In the genomic region with DNA sequence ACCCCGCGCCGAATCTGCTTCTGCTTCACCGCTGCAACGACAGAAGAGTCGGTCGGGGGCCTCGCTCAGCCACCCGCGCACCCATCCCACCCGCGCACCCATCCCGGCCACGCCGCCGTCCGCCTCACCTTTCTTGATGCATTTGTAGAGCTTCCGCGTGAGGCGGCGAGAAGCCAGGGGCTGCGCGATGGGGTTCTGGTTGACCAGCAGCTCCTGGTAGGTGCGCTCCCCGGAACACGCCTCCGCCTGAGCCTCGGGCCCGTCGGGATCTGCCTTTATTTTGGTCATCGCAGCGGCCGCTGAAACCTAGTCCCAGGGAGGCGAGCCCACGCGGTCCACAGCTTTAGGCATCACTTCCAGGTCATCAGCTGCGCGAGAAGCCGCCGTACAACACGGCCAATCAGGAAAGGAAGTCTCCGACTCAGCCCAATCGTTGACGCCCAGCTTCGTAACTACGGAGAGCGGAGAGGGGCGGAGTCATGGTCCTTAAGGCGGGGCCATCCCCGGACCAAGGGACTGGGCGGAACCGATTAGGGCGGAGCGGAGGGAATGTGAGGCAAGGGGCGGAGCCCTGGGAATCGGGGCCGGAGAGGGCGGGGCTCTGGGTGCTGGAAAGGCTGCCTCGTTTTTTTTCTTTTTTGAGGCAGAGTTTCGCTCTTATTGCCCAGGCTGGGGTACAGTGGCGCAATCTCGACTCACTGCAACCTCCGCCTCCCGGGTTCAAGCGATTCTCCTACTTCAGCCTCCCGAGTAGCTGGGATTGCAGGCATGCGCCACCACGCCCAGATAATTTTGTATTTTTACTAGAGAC, we compare ENCODE assay signal across 1 cellular context.
TF ChIP-seq lines count a peak whose summit lies in the region.

Gene NHP2, minus strand, starts transcription at position 356 of the 811 bp plus-strand sequence. Its CDS starts 68 bp downstream, at position 288.

TF ChIP-seq in K562, 482 proteins besides CTCF, POLR2A, EP300 and RAD21 (continued from another document and continues in another):
- TF ChIP-seq IRF9 (tag; IDR thresholded peaks at IDR 0.05) (no peak), NONO (IDR thresholded peaks at IDR 0.05; ENCODE audit: low read depth in 2 of 2, low read length in 1 of 2) (no peak), CBFA2T2 (conservative IDR thresholded peaks at IDR 0.05) (no peak), ZNF431 (CRISPR knock-in tag; IDR thresholded peaks at IDR 0.05) (no peak), ZNF79 (CRISPR knock-in tag; IDR thresholded peaks at IDR 0.05; ENCODE audit: low read depth) (no peak), SAFB2 (IDR thresholded peaks at IDR 0.05; ENCODE audit: borderline replicate concordance, low read depth, low read length, severe bottlenecking) (no peak), MAFG (tag; conservative IDR thresholded peaks at IDR 0.05) (no peak), YBX1 (IDR thresholded peaks at IDR 0.05) (no peak), CREB3 (tag; conservative IDR thresholded peaks at IDR 0.05; ENCODE audit: low read depth) (no peak), HDAC2 (IDR thresholded peaks at IDR 0.05) (peak; percentile 93), JUNB (CRISPR knock-in tag; conservative IDR thresholded peaks at IDR 0.05) (no peak), U2AF1 (optimal IDR thresholded peaks at IDR 0.05; ENCODE audit: low read depth, low read length) (no peak), CBFB (CRISPR knock-in tag; IDR thresholded peaks at IDR 0.05) (no peak), E2F3 (CRISPR knock-in tag; IDR thresholded peaks at IDR 0.05) (no peak), ZNF316 (IDR thresholded peaks at IDR 0.05) (no peak), TAF7 (tag; IDR thresholded peaks at IDR 0.05) (no peak), ZNF143 (CRISPR knock-in tag; IDR thresholded peaks at IDR 0.05) (no peak), DDX20 (tag; IDR thresholded peaks at IDR 0.05; ENCODE audit: low read depth) (no peak), RERE (CRISPR knock-in tag; IDR thresholded peaks at IDR 0.05; ENCODE audit: borderline replicate concordance) (no peak), ZNF140 (CRISPR knock-in tag; IDR thresholded peaks at IDR 0.05) (no peak), SREBF2 (CRISPR knock-in tag; IDR thresholded peaks at IDR 0.05) (no peak), MAZ (CRISPR knock-in tag; conservative IDR thresholded peaks at IDR 0.05 in 1 of 2, IDR thresholded peaks at IDR 0.05 in 1 of 2) (peak in 1 of 2 experiments; percentile 86; a peak in 2 of 4 replicates), MAFF (IDR thresholded peaks at IDR 0.05; ENCODE audit: low read length) (no peak), ARID1B (IDR thresholded peaks at IDR 0.05) (no peak), STAT5B (CRISPR knock-in tag; IDR thresholded peaks at IDR 0.05) (no peak), ZBED1 (IDR thresholded peaks at IDR 0.05) (no peak), NR2F6 (CRISPR knock-in tag; IDR thresholded peaks at IDR 0.05) (no peak), RBBP5 (IDR thresholded peaks at IDR 0.05; ENCODE audit: borderline replicate concordance, insufficient read depth, low read length, poor library complexity, severe bottlenecking) (peak; percentile 82), NR1H2 (CRISPR knock-in tag; IDR thresholded peaks at IDR 0.05) (peak; percentile 54; the same call in 1 of the 2 replicates)
- TF ChIP-seq, protein P1, sequence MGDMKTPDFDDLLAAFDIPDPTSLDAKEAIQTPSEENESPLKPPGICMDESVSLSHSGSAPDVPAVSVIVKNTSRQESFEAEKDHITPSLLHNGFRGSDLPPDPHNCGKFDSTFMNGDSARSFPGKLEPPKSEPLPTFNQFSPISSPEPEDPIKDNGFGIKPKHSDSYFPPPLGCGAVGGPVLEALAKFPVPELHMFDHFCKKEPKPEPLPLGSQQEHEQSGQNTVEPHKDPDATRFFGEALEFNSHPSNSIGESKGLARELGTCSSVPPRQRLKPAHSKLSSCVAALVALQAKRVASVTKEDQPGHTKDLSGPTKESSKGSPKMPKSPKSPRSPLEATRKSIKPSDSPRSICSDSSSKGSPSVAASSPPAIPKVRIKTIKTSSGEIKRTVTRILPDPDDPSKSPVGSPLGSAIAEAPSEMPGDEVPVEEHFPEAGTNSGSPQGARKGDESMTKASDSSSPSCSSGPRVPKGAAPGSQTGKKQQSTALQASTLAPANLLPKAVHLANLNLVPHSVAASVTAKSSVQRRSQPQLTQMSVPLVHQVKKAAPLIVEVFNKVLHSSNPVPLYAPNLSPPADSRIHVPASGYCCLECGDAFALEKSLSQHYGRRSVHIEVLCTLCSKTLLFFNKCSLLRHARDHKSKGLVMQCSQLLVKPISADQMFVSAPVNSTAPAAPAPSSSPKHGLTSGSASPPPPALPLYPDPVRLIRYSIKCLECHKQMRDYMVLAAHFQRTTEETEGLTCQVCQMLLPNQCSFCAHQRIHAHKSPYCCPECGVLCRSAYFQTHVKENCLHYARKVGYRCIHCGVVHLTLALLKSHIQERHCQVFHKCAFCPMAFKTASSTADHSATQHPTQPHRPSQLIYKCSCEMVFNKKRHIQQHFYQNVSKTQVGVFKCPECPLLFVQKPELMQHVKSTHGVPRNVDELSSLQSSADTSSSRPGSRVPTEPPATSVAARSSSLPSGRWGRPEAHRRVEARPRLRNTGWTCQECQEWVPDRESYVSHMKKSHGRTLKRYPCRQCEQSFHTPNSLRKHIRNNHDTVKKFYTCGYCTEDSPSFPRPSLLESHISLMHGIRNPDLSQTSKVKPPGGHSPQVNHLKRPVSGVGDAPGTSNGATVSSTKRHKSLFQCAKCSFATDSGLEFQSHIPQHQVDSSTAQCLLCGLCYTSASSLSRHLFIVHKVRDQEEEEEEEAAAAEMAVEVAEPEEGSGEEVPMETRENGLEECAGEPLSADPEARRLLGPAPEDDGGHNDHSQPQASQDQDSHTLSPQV (IDR thresholded peaks at IDR 0.05), result no peak
- TF ChIP-seq, protein P2, sequence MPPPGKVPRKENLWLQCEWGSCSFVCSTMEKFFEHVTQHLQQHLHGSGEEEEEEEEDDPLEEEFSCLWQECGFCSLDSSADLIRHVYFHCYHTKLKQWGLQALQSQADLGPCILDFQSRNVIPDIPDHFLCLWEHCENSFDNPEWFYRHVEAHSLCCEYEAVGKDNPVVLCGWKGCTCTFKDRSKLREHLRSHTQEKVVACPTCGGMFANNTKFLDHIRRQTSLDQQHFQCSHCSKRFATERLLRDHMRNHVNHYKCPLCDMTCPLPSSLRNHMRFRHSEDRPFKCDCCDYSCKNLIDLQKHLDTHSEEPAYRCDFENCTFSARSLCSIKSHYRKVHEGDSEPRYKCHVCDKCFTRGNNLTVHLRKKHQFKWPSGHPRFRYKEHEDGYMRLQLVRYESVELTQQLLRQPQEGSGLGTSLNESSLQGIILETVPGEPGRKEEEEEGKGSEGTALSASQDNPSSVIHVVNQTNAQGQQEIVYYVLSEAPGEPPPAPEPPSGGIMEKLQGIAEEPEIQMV (tag; conservative IDR thresholded peaks at IDR 0.05; ENCODE audit: low read depth), result no peak
- TF ChIP-seq, protein P3, sequence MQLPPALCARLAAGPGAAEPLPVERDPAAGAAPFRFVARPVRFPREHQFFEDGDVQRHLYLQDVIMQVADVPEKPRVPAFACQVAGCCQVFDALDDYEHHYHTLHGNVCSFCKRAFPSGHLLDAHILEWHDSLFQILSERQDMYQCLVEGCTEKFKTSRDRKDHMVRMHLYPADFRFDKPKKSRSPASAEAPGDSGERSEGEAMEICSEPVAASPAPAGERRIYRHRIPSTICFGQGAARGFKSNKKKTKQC (CRISPR knock-in tag; IDR thresholded peaks at IDR 0.05), result no peak
- TF ChIP-seq, protein P4, sequence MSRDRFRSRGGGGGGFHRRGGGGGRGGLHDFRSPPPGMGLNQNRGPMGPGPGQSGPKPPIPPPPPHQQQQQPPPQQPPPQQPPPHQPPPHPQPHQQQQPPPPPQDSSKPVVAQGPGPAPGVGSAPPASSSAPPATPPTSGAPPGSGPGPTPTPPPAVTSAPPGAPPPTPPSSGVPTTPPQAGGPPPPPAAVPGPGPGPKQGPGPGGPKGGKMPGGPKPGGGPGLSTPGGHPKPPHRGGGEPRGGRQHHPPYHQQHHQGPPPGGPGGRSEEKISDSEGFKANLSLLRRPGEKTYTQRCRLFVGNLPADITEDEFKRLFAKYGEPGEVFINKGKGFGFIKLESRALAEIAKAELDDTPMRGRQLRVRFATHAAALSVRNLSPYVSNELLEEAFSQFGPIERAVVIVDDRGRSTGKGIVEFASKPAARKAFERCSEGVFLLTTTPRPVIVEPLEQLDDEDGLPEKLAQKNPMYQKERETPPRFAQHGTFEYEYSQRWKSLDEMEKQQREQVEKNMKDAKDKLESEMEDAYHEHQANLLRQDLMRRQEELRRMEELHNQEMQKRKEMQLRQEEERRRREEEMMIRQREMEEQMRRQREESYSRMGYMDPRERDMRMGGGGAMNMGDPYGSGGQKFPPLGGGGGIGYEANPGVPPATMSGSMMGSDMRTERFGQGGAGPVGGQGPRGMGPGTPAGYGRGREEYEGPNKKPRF (IDR thresholded peaks at IDR 0.05; ENCODE audit: low read depth, low read length), result no peak
- TF ChIP-seq, protein P5, sequence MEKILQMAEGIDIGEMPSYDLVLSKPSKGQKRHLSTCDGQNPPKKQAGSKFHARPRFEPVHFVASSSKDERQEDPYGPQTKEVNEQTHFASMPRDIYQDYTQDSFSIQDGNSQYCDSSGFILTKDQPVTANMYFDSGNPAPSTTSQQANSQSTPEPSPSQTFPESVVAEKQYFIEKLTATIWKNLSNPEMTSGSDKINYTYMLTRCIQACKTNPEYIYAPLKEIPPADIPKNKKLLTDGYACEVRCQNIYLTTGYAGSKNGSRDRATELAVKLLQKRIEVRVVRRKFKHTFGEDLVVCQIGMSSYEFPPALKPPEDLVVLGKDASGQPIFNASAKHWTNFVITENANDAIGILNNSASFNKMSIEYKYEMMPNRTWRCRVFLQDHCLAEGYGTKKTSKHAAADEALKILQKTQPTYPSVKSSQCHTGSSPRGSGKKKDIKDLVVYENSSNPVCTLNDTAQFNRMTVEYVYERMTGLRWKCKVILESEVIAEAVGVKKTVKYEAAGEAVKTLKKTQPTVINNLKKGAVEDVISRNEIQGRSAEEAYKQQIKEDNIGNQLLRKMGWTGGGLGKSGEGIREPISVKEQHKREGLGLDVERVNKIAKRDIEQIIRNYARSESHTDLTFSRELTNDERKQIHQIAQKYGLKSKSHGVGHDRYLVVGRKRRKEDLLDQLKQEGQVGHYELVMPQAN (IDR thresholded peaks at IDR 0.05; ENCODE audit: borderline replicate concordance), result peak; percentile 96
- TF ChIP-seq, protein P6, sequence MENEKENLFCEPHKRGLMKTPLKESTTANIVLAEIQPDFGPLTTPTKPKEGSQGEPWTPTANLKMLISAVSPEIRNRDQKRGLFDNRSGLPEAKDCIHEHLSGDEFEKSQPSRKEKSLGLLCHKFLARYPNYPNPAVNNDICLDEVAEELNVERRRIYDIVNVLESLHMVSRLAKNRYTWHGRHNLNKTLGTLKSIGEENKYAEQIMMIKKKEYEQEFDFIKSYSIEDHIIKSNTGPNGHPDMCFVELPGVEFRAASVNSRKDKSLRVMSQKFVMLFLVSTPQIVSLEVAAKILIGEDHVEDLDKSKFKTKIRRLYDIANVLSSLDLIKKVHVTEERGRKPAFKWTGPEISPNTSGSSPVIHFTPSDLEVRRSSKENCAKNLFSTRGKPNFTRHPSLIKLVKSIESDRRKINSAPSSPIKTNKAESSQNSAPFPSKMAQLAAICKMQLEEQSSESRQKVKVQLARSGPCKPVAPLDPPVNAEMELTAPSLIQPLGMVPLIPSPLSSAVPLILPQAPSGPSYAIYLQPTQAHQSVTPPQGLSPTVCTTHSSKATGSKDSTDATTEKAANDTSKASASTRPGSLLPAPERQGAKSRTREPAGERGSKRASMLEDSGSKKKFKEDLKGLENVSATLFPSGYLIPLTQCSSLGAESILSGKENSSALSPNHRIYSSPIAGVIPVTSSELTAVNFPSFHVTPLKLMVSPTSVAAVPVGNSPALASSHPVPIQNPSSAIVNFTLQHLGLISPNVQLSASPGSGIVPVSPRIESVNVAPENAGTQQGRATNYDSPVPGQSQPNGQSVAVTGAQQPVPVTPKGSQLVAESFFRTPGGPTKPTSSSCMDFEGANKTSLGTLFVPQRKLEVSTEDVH (IDR thresholded peaks at IDR 0.05; ENCODE audit: low read depth, partially characterized antibody), result peak; percentile 81
